Comparison of ENCODE assay signal across 15 cellular contexts in the genomic region with DNA sequence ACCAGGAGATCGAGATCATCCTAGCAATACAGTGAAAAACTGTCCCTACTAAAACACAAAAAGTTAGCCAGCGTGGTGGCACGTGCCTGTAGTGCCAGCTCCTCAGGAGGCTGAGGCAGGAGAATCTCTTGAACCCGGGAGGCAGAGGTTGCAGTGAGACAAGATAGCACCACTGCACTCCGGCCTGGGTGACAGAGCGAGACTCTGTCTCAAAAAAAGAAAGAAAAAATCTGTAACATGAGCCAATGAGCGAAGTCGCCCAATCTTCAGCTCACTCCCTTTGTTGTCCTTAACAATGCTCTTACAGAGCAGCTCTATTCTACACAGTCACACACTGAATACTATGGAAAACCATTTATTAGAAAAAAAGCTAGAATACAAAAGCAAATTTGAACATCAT.
"Had no signal": no experiment of that assay in that cellular context is flagged by ENCODE, and none has a peak within 500 bp of the region (broad histone marks: within the 10 kb centered on the region; RNA-seq: fewer than 3 reads in every experiment).

No MANE protein-coding gene starts in this region.

- DNase-seq: activated B cell treated with CpG ODN at 0.5 μM for 24 hours; activated CD4-positive, alpha-beta T cell treated with anti-CD3 and anti-CD28 coated beads, Interleukin-2, amount 10 ng/mL, durations not matched to agents 7 days and 5 days; activated effector memory CD4-positive, alpha-beta T cell treated with Interleukin-2 at 50 U/mL for 16 hours; activated T-cell treated with anti-CD3 and anti-CD28 coated beads, Interleukin-2, amount 50 U/mL, for 1 hour; effector CD4-positive, alpha-beta T cell; gastrocnemius medialis; kidney; mucosa of descending colon; naive thymus-derived CD8-positive, alpha-beta T cell; stimulated activated CD4-positive, alpha-beta T cell treated with anti-CD3 and anti-CD28 coated beads, Interleukin-4, amount 100 ng/mL, for 4 hours; stomach; tibial artery; uterus had no signal

- H3K36me3 ChIP-seq: gastrocnemius medialis, stomach, tibial artery, uterus had no signal

- H3K4me1 ChIP-seq: gastrocnemius medialis, tibial artery, uterus had no signal

- ATAC-seq: activated naive CD4-positive, alpha-beta T cell treated with anti-CD3 and anti-CD28 coated beads, Interleukin-2, amount 50 U/mL, for 72 hours; gastrocnemius medialis; mucosa of descending colon; naive thymus-derived CD8-positive, alpha-beta T cell had no signal

- H3K4me3 Mint-ChIP-seq: activated B cell treated with CpG ODN at 0.5 μM for 24 hours; activated CD4-positive, alpha-beta T cell treated with anti-CD3 and anti-CD28 coated beads, Interleukin-2, amount 10 ng/mL, durations not matched to agents 7 days and 5 days; naive thymus-derived CD8-positive, alpha-beta T cell had no signal

- H3K9me3 Mint-ChIP-seq: activated B cell treated with CpG ODN at 0.5 μM for 24 hours; activated CD4-positive, alpha-beta T cell treated with anti-CD3 and anti-CD28 coated beads, Interleukin-2, amount 10 ng/mL, durations not matched to agents 7 days and 5 days; activated naive CD4-positive, alpha-beta T cell treated with anti-CD3 and anti-CD28 coated beads, Interleukin-2, amount 50 U/mL, for 72 hours; naive thymus-derived CD8-positive, alpha-beta T cell had no signal

- H3K4me3 ChIP-seq: gastrocnemius medialis, mucosa of descending colon, SK-N-MC, stomach, tibial artery, uterus had no signal

- H3K27ac ChIP-seq: gastrocnemius medialis, SK-N-MC, stomach, tibial artery, uterus had no signal

- H3K9me3 ChIP-seq: gastrocnemius medialis, mucosa of descending colon, stomach, tibial artery, uterus had no signal

- H3K27me3 Mint-ChIP-seq: activated B cell treated with CpG ODN at 0.5 μM for 24 hours; activated CD4-positive, alpha-beta T cell treated with anti-CD3 and anti-CD28 coated beads, Interleukin-2, amount 10 ng/mL, durations not matched to agents 7 days and 5 days; naive thymus-derived CD8-positive, alpha-beta T cell had no signal

- H3K27me3 ChIP-seq: gastrocnemius medialis, stomach, tibial artery, uterus had no signal

- H3K27ac Mint-ChIP-seq: activated B cell treated with CpG ODN at 0.5 μM for 24 hours; activated CD4-positive, alpha-beta T cell treated with anti-CD3 and anti-CD28 coated beads, Interleukin-2, amount 10 ng/mL, durations not matched to agents 7 days and 5 days; activated naive CD4-positive, alpha-beta T cell treated with anti-CD3 and anti-CD28 coated beads, Interleukin-2, amount 50 U/mL, for 72 hours had no signal
